ENCODE assay signal across 8 cellular contexts in genomic region chr1:160101037-160101716, GRCh38. TPM values are rescaled to one million over a fixed set of nuclear protein-coding genes. Genes with fewer than 3 reads are reported as not detected.
A peak's percentile ranks its signal among the peaks of the same experiment; 100 is the strongest.
DNase-seq lines count a peak whose midpoint lies in the region; ATAC-seq lines count a peak whose summit lies in the region.

No MANE protein-coding gene starts in this region.

- DNase-seq in DMS153 treated with DMSO at 0.1 percent for 48 hours (lab: John Stamatoyannopoulos, UW; ENCODE audit: unreplicated experiment), result peak; percentile 83
- peak; percentile 49 to 82 for DNase-seq in NCI-H524 (lab: John Stamatoyannopoulos, UW)
- peak; percentile 64 to 67 for DNase-seq in activated CD4-positive, alpha-beta T cell treated with anti-CD3 and anti-CD28 coated beads for 24 hours (ENCODE audit: low read depth in 2 of 2)
- peak; percentile 94 for DNase-seq in cerebellar cortex (ENCODE audit: low spot score)
- DNase-seq in left colon, result peak; percentile 77 to 80
- peak; percentile 79 for DNase-seq in stimulated activated CD4-positive, alpha-beta T cell treated with anti-CD3 and anti-CD28 coated beads, Interleukin-2, amount 100 ng/mL, for 24 hours

- intact Hi-C loops in left colon (cut with DNase I, micrococcal nuclease), result loop anchor here in 1 of 2 donors (10.0 kb wide), 2 partner anchors 114 to 154 kb away; no protein-coding TSS in a partner anchor

- ATAC-seq in HG03045 (IDR thresholded peaks at IDR 0.05; ENCODE audit: unreplicated experiment), result peak; percentile 24
- peak; percentile 5 for ATAC-seq in left colon
- ATAC-seq in HG02763 (IDR thresholded peaks at IDR 0.05; ENCODE audit: unreplicated experiment), result no peak

RNA-seq across cellular contexts. Expression of gene IGSF8, which starts 2.8 kb away (rescaled TPM):
- 10 to 100 TPM; 57.6 to 64.0 TPM for total RNA-seq in left colon

RNA-seq across cellular contexts. Expression of gene ATP1A2, which starts 14.4 kb away (rescaled TPM):
- total RNA-seq in left colon, result 10 to 100 TPM in 1 of 2 donors, 1 to 10 TPM in 1; 1.8 to 12.1 TPM

RNA-seq across cellular contexts. Expression of gene KCNJ9, which starts 19.8 kb away (rescaled TPM):
- not detected for total RNA-seq in left colon

RNA-seq across cellular contexts. Expression of gene KCNJ10, which starts 31.2 kb away (rescaled TPM):
- under 1 TPM in 1 of 2 donors, not detected in 1; 0.45 TPM for total RNA-seq in left colon

RNA-seq across cellular contexts. Expression of gene ATP1A4, which starts 50.2 kb away (rescaled TPM):
- total RNA-seq in left colon, result not detected
